18 cellular contexts compared by ENCODE assay signal in genomic region chr5:41875121-41875520, GRCh38. TPM values are rescaled to one million over a fixed set of nuclear protein-coding genes. Genes with fewer than 3 reads are reported as not detected.
DNase-seq lines count a peak whose midpoint lies in the region; ATAC-seq lines count a peak whose summit lies in the region.
"Had no signal": no experiment of that assay in that cellular context is flagged by ENCODE, and none has a peak within 500 bp of the region (broad histone marks: within the 10 kb centered on the region; RNA-seq: fewer than 3 reads in every experiment).

No MANE protein-coding gene starts in this region.

- H3K9me3 Mint-ChIP-seq in stimulated activated naive CD8-positive, alpha-beta T cell treated with anti-CD3 and anti-CD28 coated beads, Interleukin-15, amount 100 ng/mL, for 72 hours: no peaks in the 10 kb centered on the region
- H3K9me3 Mint-ChIP-seq in activated T-helper 2 cell treated with anti-CD3 and anti-CD28 coated beads, Interferon-gamma antibody, Interleukin-2, Interleukin-4, amounts not matched to agents 10 μg/mL and 5 μg/mL and 100 μg/mL, durations not matched to agents 14 hours and 24 hours and 36 hours: no peaks in the 10 kb centered on the region
- H3K9me3 Mint-ChIP-seq in T-cell: no peaks in the 10 kb centered on the region

- H3K36me3 Mint-ChIP-seq in activated T-helper 2 cell treated with anti-CD3 and anti-CD28 coated beads, Interferon-gamma antibody, Interleukin-2, Interleukin-4, amounts not matched to agents 10 μg/mL and 5 μg/mL and 100 μg/mL, durations not matched to agents 14 hours and 24 hours and 36 hours (ENCODE audit: low read depth): peaks cover 2% of the 10 kb centered on the region
- H3K36me3 Mint-ChIP-seq in T-cell: no peaks in the 10 kb centered on the region

- H3K4me3 ChIP-seq in aorta (ENCODE audit: low read length in 2 of 2): no peak overlapping the region
- H3K4me3 ChIP-seq: BLaER1 treated with 17β-estradiol and CSF1 and Interleukin-3, amounts not matched to agents 10 nM and 100 nM; PC-9; SJCRH30 had no signal

- no peaks in the 10 kb centered on the region for H3K36me3 ChIP-seq in aorta (ENCODE audit: control insufficient read depth in 1 of 2, insufficient read depth in 2 of 2, low read length in 1 of 2)
- H3K36me3 ChIP-seq: BLaER1 treated with 17β-estradiol and CSF1 and Interleukin-3, amounts not matched to agents 10 nM and 100 nM; SJCRH30 had no signal

- no peaks in the 10 kb centered on the region for H3K27me3 Mint-ChIP-seq in stimulated activated naive CD8-positive, alpha-beta T cell treated with anti-CD3 and anti-CD28 coated beads, Interleukin-15, amount 100 ng/mL, for 72 hours
- no peaks in the 10 kb centered on the region for H3K27me3 Mint-ChIP-seq in activated T-helper 2 cell treated with anti-CD3 and anti-CD28 coated beads, Interferon-gamma antibody, Interleukin-2, Interleukin-4, amounts not matched to agents 10 μg/mL and 5 μg/mL and 100 μg/mL, durations not matched to agents 14 hours and 24 hours and 36 hours (ENCODE audit: low read depth)
- peaks cover 7 to 13% of the 10 kb centered on the region in 2 donors for H3K27me3 Mint-ChIP-seq in T-cell

- no peak for DNase-seq in stimulated activated naive CD8-positive, alpha-beta T cell treated with anti-CD3 and anti-CD28 coated beads, Interleukin-15, amount 100 ng/mL, for 72 hours
- no peak for DNase-seq in stimulated activated naive CD8-positive, alpha-beta T cell treated with anti-CD3 and anti-CD28 coated beads, Interleukin-15, Interleukin-2, amounts not matched to agents 100 U/mL and 50 U/mL, for 24 hours
- no peak for DNase-seq in activated T-helper 2 cell treated with anti-CD3 and anti-CD28 coated beads, Interferon-gamma antibody, Interleukin-2, Interleukin-4, amounts not matched to agents 10 μg/mL and 5 μg/mL and 100 μg/mL, durations not matched to agents 14 hours and 24 hours and 36 hours (ENCODE audit: low spot score)
- DNase-seq in aorta (no peak), T-cell (no peak)
- DNase-seq: DMS 273 treated with DMSO at 0.1 percent for 48 hours, DND-41, KBM-7, NCI-H1436, NCI-H1930, NCI-H345, NCI-H524 treated with DMSO at 0.1 percent for 48 hours, PC-9, SJCRH30 had no signal

- POLR2A ChIA-PET in T-cell (lab: Charles Lee): interaction anchor here in 1 of 2 donors (0.5 to 0.6 kb wide), 2 partner anchors 29 to 55 kb away, joined by 3 read pairs; partner anchors contain the start of gene RIMOC1

- H3K4me1 ChIP-seq in aorta (ENCODE audit: control insufficient read depth in 1 of 2, insufficient read depth in 2 of 2, low read length in 2 of 2): peaks cover 1 to 2% of the 10 kb centered on the region in 2 donors

- CTCF ChIA-PET in T-cell (lab: Charles Lee): no interaction called here

- no peak overlapping the region for H3K27ac ChIP-seq in aorta (ENCODE audit: low read depth in 1 of 2, low read length in 2 of 2)
- H3K27ac ChIP-seq: BLaER1 treated with 17β-estradiol and CSF1 and Interleukin-3, amounts not matched to agents 10 nM and 100 nM; PC-9; SJCRH30 had no signal

- H3K27ac Mint-ChIP-seq in stimulated activated naive CD8-positive, alpha-beta T cell treated with anti-CD3 and anti-CD28 coated beads, Interleukin-15, amount 100 ng/mL, for 72 hours: no peak overlapping the region
- peak overlapping the region; percentile 54 for H3K27ac Mint-ChIP-seq in activated T-helper 2 cell treated with anti-CD3 and anti-CD28 coated beads, Interferon-gamma antibody, Interleukin-2, Interleukin-4, amounts not matched to agents 10 μg/mL and 5 μg/mL and 100 μg/mL, durations not matched to agents 14 hours and 24 hours and 36 hours
- peak overlapping the region in 1 of 2 donors; percentile 17 for H3K27ac Mint-ChIP-seq in T-cell

- intact Hi-C loops in activated T-helper 2 cell treated with anti-CD3 and anti-CD28 coated beads, Interferon-gamma antibody, Interleukin-2, Interleukin-4, amounts not matched to agents 10 μg/mL and 5 μg/mL and 100 μg/mL, durations not matched to agents 14 hours and 24 hours and 36 hours (cut with micrococcal nuclease): loop anchor here (1.0 kb wide), 1 partner anchor 29 kb away; the partner anchor contains the start of gene RIMOC1
- intact Hi-C loops in aorta (cut with DNase I): no loop called here

- ATAC-seq in stimulated activated naive CD8-positive, alpha-beta T cell treated with anti-CD3 and anti-CD28 coated beads, Interleukin-15, amount 100 ng/mL, for 72 hours: no peak
- ATAC-seq in stimulated activated naive CD8-positive, alpha-beta T cell treated with anti-CD3 and anti-CD28 coated beads, Interleukin-15, Interleukin-2, amounts not matched to agents 100 U/mL and 50 U/mL, for 24 hours: no peak
- peak; percentile 16 for ATAC-seq in GM21529 (IDR thresholded peaks at IDR 0.05; ENCODE audit: unreplicated experiment)
- ATAC-seq in HG02870 (IDR thresholded peaks at IDR 0.05; ENCODE audit: unreplicated experiment): no peak
- ATAC-seq in aorta (ENCODE audit: low FRiP score): no peak
- ATAC-seq in T-cell (replicated peaks in 1 of 4): no peak
- ATAC-seq: HepG2 had no signal

- no peaks in the 10 kb centered on the region for H3K9me3 ChIP-seq in aorta (ENCODE audit: control insufficient read depth, low read length)
- H3K9me3 ChIP-seq: BLaER1 treated with 17β-estradiol and CSF1 and Interleukin-3, amounts not matched to agents 10 nM and 100 nM; SJCRH30 had no signal

- no peaks in the 10 kb centered on the region for H3K27me3 ChIP-seq in aorta (ENCODE audit: control insufficient read depth in 1 of 2, insufficient read depth in 2 of 2, low read length in 1 of 2)
- H3K27me3 ChIP-seq: BLaER1 treated with 17β-estradiol and CSF1 and Interleukin-3, amounts not matched to agents 10 nM and 100 nM; SJCRH30 had no signal

- H3K4me1 Mint-ChIP-seq in stimulated activated naive CD8-positive, alpha-beta T cell treated with anti-CD3 and anti-CD28 coated beads, Interleukin-15, amount 100 ng/mL, for 72 hours: peaks cover 30% of the 10 kb centered on the region
- H3K4me1 Mint-ChIP-seq in activated T-helper 2 cell treated with anti-CD3 and anti-CD28 coated beads, Interferon-gamma antibody, Interleukin-2, Interleukin-4, amounts not matched to agents 10 μg/mL and 5 μg/mL and 100 μg/mL, durations not matched to agents 14 hours and 24 hours and 36 hours (ENCODE audit: low read depth): peaks cover 44% of the 10 kb centered on the region
- H3K4me1 Mint-ChIP-seq in T-cell: peaks cover 17 to 20% (median 17%) of the 10 kb centered on the region in 3 donors

- peak overlapping the region; percentile 21 to 58 for H3K4me3 Mint-ChIP-seq in stimulated activated naive CD8-positive, alpha-beta T cell treated with anti-CD3 and anti-CD28 coated beads, Interleukin-15, amount 100 ng/mL, for 72 hours
- H3K4me3 Mint-ChIP-seq in activated T-helper 2 cell treated with anti-CD3 and anti-CD28 coated beads, Interferon-gamma antibody, Interleukin-2, Interleukin-4, amounts not matched to agents 10 μg/mL and 5 μg/mL and 100 μg/mL, durations not matched to agents 14 hours and 24 hours and 36 hours (ENCODE audit: low read depth): no peak overlapping the region
- H3K4me3 Mint-ChIP-seq in T-cell: no peak overlapping the region

RNA-seq across cellular contexts. Expression of gene OXCT1, which starts 4.9 kb away (rescaled TPM):
- 118 and 123 TPM in 2 replicates for total RNA-seq in activated T-helper 2 cell treated with anti-CD3 and anti-CD28 coated beads, Interferon-gamma antibody, Interleukin-2, Interleukin-4, amounts not matched to agents 10 μg/mL and 5 μg/mL and 100 μg/mL, durations not matched to agents 14 hours and 24 hours and 36 hours
- total RNA-seq in aorta (10 to 100 TPM; 31.4 to 32.1 TPM), T-cell (10 to 100 TPM; 24.7 to 26.5 (median 26.0) TPM)
- polyA plus RNA-seq in aorta: 10 to 100 TPM; 22.5 to 24.3 TPM

RNA-seq across cellular contexts. Expression of gene RIMOC1, which starts 29.0 kb away (rescaled TPM):
- 26.6 and 28.7 TPM in 2 replicates for total RNA-seq in activated T-helper 2 cell treated with anti-CD3 and anti-CD28 coated beads, Interferon-gamma antibody, Interleukin-2, Interleukin-4, amounts not matched to agents 10 μg/mL and 5 μg/mL and 100 μg/mL, durations not matched to agents 14 hours and 24 hours and 36 hours
- total RNA-seq in aorta (10 to 100 TPM; 25.1 to 25.2 TPM), T-cell (10 to 100 TPM; 15.0 to 30.4 (median 28.0) TPM)
- 1 to 10 TPM; 5.0 to 7.5 TPM for polyA plus RNA-seq in aorta

RNA-seq across cellular contexts. Expression of gene FBXO4, which starts 50.0 kb away (rescaled TPM):
- 16.1 and 17.2 TPM in 2 replicates for total RNA-seq in activated T-helper 2 cell treated with anti-CD3 and anti-CD28 coated beads, Interferon-gamma antibody, Interleukin-2, Interleukin-4, amounts not matched to agents 10 μg/mL and 5 μg/mL and 100 μg/mL, durations not matched to agents 14 hours and 24 hours and 36 hours
- total RNA-seq in aorta: 10 to 100 TPM; 10.2 to 11.5 TPM
- polyA plus RNA-seq in aorta: 10 to 100 TPM; 12.9 to 19.5 TPM
- total RNA-seq in T-cell: 10 to 100 TPM; 11.3 to 17.3 (median 13.7) TPM

Comparison
In these comparisons a context has a peak if more than half of its experiments do, and no peak if none do; other contexts are left out.
1. H3K4me3 Mint-ChIP-seq: peak in stimulated activated naive CD8-positive, alpha-beta T cell treated with anti-CD3 and anti-CD28 coated beads, Interleukin-15, amount 100 ng/mL, for 72 hours (2 of 2); none in activated T-helper 2 cell treated with anti-CD3 and anti-CD28 coated beads, Interferon-gamma antibody, Interleukin-2, Interleukin-4, amounts not matched to agents 10 μg/mL and 5 μg/mL and 100 μg/mL, durations not matched to agents 14 hours and 24 hours and 36 hours (single experiment) and T-cell (0 of 3).